In genomic region chr14:50676814-50677516, GRCh38 we compare ENCODE assay signal across 12 cellular contexts. TPM values are rescaled to one million over a fixed set of nuclear protein-coding genes. Genes with fewer than 3 reads are reported as not detected.
DNase-seq lines count a peak whose midpoint lies in the region; ATAC-seq, FAIRE-seq and TF ChIP-seq lines count a peak whose summit lies in the region.
"Had no signal": no experiment of that assay in that cellular context is flagged by ENCODE, and none has a peak within 500 bp of the region (broad histone marks: within the 10 kb centered on the region; RNA-seq: fewer than 3 reads in every experiment).

No MANE protein-coding gene starts in this region.

- no peaks in the 10 kb centered on the region for H3K36me3 Mint-ChIP-seq in Calu3 (ENCODE audit: insufficient read depth, unreplicated experiment)

- H2AFZ ChIP-seq in PC-3 (ENCODE audit: low read length): peak overlapping the region; percentile 74
- no peak overlapping the region for H2AFZ ChIP-seq in mesenchymal stem cell (ENCODE audit: low read depth, low read length)

- H3K18ac ChIP-seq in mesenchymal stem cell (ENCODE audit: low read depth in 1 of 2, low read length in 2 of 2): peak overlapping the region in 1 of 2 experiments; percentile 37

- H3K27me3 ChIP-seq in PC-3 (ENCODE audit: low read length) (no peaks in the 10 kb centered on the region), mesenchymal stem cell (ENCODE audit: control insufficient read depth in 1 of 2, insufficient read depth in 1 of 2, low read length in 2 of 2) (no peaks in the 10 kb centered on the region)
- H3K27me3 ChIP-seq: cardiac muscle cell had no signal

- no peak overlapping the region for H3K4ac ChIP-seq in mesenchymal stem cell (ENCODE audit: low read depth in 1 of 2, low read length in 2 of 2)

- peak overlapping the region; percentile 15 for H3K4me3 Mint-ChIP-seq in Calu3 (ENCODE audit: low read depth, unreplicated experiment)
- H3K4me3 Mint-ChIP-seq: activated CD4-positive, alpha-beta memory T cell treated with anti-CD3 and anti-CD28 coated beads, Interleukin-2, amount 10 ng/mL, durations not matched to agents 7 days and 5 days had no signal

- H3K4me3 ChIP-seq in PC-3 (ENCODE audit: low read length) (peak overlapping the region; percentile 54), mesenchymal stem cell (ENCODE audit: insufficient read depth in 1 of 2, low read depth in 1 of 2, low read length in 2 of 2) (no peak overlapping the region), kidney (ENCODE audit: low read length in 2 of 2) (no peak overlapping the region)
- H3K4me3 ChIP-seq: cardiac muscle cell, prostate gland had no signal

- H2AK5ac ChIP-seq in mesenchymal stem cell (ENCODE audit: low read length, severe bottlenecking): peak overlapping the region; percentile 94

- H2BK120ac ChIP-seq in mesenchymal stem cell (ENCODE audit: low read depth, low read length): peak overlapping the region; percentile 61

- H3K4me2 ChIP-seq in PC-3 (ENCODE audit: low read length): peak overlapping the region; percentile 77
- no peak overlapping the region for H3K4me2 ChIP-seq in mesenchymal stem cell (ENCODE audit: low read length, poor library complexity, severe bottlenecking)

- POLR2A ChIA-PET in PC-3 (lab: Charles Lee; ENCODE audit: unreplicated experiment): interaction anchor here (0.5 to 1.4 kb wide), 6 partner anchors 9 to 282 kb away, joined by 3 to 6 read pairs (median 4); partner anchors contain the start of gene SAV1

- no peak overlapping the region for H3K23ac ChIP-seq in mesenchymal stem cell (ENCODE audit: low read length in 2 of 2)

- WGBS in mesenchymal stem cell: 92% methylated on average over 7 of the region's 7 CpGs

- no peaks in the 10 kb centered on the region for H3F3A ChIP-seq in PC-3 (ENCODE audit: low read length, unreplicated experiment)

- CTCF ChIA-PET in Calu3 (lab: Charles Lee): interaction anchor here (0.7 to 1.7 kb wide), 2 partner anchors 11 kb away, joined by 3 to 4 read pairs; no protein-coding TSS in a partner anchor
- CTCF ChIA-PET in PC-3 (lab: Charles Lee): interaction anchor here (0.9 to 1.1 kb wide), 7 partner anchors 9 to 814 kb away, joined by 3 to 7 read pairs (median 5); partner anchors contain the start of gene SAV1

- peak overlapping the region; percentile 27 for H4K91ac ChIP-seq in mesenchymal stem cell (ENCODE audit: low read length)

- H3K9me3 Mint-ChIP-seq in Calu3 (ENCODE audit: low read depth, unreplicated experiment): peaks cover 4% of the 10 kb centered on the region
- H3K9me3 Mint-ChIP-seq: activated CD4-positive, alpha-beta memory T cell treated with anti-CD3 and anti-CD28 coated beads, Interleukin-2, amount 10 ng/mL, durations not matched to agents 7 days and 5 days had no signal

- H3K79me2 ChIP-seq in PC-3 (ENCODE audit: low read length): no peaks in the 10 kb centered on the region

- H2BK5ac ChIP-seq in mesenchymal stem cell (ENCODE audit: low read depth, low read length, poor library complexity, severe bottlenecking): peak overlapping the region; percentile 82

- peak overlapping the region; percentile 75 for H3K27ac Mint-ChIP-seq in Calu3 (ENCODE audit: unreplicated experiment)
- H3K27ac Mint-ChIP-seq: activated CD4-positive, alpha-beta memory T cell treated with anti-CD3 and anti-CD28 coated beads, Interleukin-2, amount 10 ng/mL, durations not matched to agents 7 days and 5 days had no signal

- peak overlapping the region in 1 of 2 experiments; percentile 21 for H2BK12ac ChIP-seq in mesenchymal stem cell (ENCODE audit: low read length in 2 of 2)

- BruUV-seq in Calu3 (replicated peaks; lab: Mats Ljungman, UMichigan): TSS peak; percentile 93
- TSS peak; percentile 93 for BruUV-seq in PC-3 (replicated peaks; lab: Mats Ljungman, UMichigan)

- H3K4me1 Mint-ChIP-seq in Calu3 (ENCODE audit: low read depth, unreplicated experiment): peaks cover 50% of the 10 kb centered on the region

- FAIRE-seq in kidney (lab: Jason Lieb, UNC): no peak

- H3K9me3 ChIP-seq in PC-3 (ENCODE audit: low read length) (no peaks in the 10 kb centered on the region), mesenchymal stem cell (ENCODE audit: control insufficient read depth, low read length) (no peaks in the 10 kb centered on the region), kidney (ENCODE audit: control insufficient read depth in 1 of 2, low read length in 2 of 2) (no peaks in the 10 kb centered on the region)
- H3K9me3 ChIP-seq: prostate gland had no signal

- H3K36me3 ChIP-seq in PC-3 (ENCODE audit: low read depth, low read length) (no peaks in the 10 kb centered on the region), mesenchymal stem cell (ENCODE audit: control insufficient read depth in 1 of 2, insufficient read depth in 2 of 2, low read depth in 1 of 2, low read length in 2 of 2) (no peaks in the 10 kb centered on the region), kidney (ENCODE audit: control insufficient read depth in 1 of 2, insufficient read depth in 2 of 2, low read length in 2 of 2) (no peaks in the 10 kb centered on the region)
- H3K36me3 ChIP-seq: cardiac muscle cell, prostate gland had no signal

- DNase-seq in Calu3 (no peak), PC-3 (no peak), mesenchymal stem cell (no peak), C1 segment of cervical spinal cord (lab: John Stamatoyannopoulos, UW) (no peak), SHP77 treated with DMSO at 0.1 percent for 48 hours (lab: John Stamatoyannopoulos, UW) (no peak), kidney (no peak), left colon (no peak)
- DNase-seq: activated CD4-positive, alpha-beta memory T cell treated with anti-CD3 and anti-CD28 coated beads, Interleukin-2, amount 10 ng/mL, durations not matched to agents 7 days and 5 days; DMS 273 treated with DMSO at 0.1 percent for 48 hours had no signal

- H3K79me1 ChIP-seq in mesenchymal stem cell (replicated peaks; ENCODE audit: low read length, poor library complexity, severe bottlenecking): no peaks in the 10 kb centered on the region

- H3K9ac ChIP-seq in PC-3 (ENCODE audit: low read length) (peak overlapping the region; percentile 32), mesenchymal stem cell (ENCODE audit: low read length) (peak overlapping the region; percentile 39), kidney (ENCODE audit: low read length in 2 of 2) (no peak overlapping the region)

- no peaks in the 10 kb centered on the region for H4K20me1 ChIP-seq in PC-3 (ENCODE audit: low read length)

- H3K4me1 ChIP-seq in PC-3 (ENCODE audit: insufficient read depth, low read length) (peaks cover 44% of the 10 kb centered on the region), mesenchymal stem cell (ENCODE audit: control insufficient read depth, insufficient read depth, low read depth, low read length) (peaks cover 5% of the 10 kb centered on the region), kidney (ENCODE audit: control insufficient read depth in 1 of 2, insufficient read depth in 1 of 2, low read depth in 1 of 2, low read length in 2 of 2) (no peaks in the 10 kb centered on the region)
- H3K4me1 ChIP-seq: prostate gland had no signal

- ATAC-seq in GM21619 (IDR thresholded peaks at IDR 0.05; ENCODE audit: unreplicated experiment): peak; percentile 40
- peak; percentile 27 for ATAC-seq in PC-3
- ATAC-seq in left colon: no peak

- H3K27ac ChIP-seq in PC-3 (ENCODE audit: low read length) (peak overlapping the region; percentile 80), mesenchymal stem cell (ENCODE audit: low read length, poor library complexity, severe bottlenecking) (peak overlapping the region; percentile 82), kidney (ENCODE audit: low read depth in 2 of 2, low read length in 2 of 2) (no peak overlapping the region)
- H3K27ac ChIP-seq: cardiac muscle cell had no signal

- H4K8ac ChIP-seq in mesenchymal stem cell (ENCODE audit: low read length): peak overlapping the region; percentile 77

- H2BK15ac ChIP-seq in mesenchymal stem cell (ENCODE audit: low read depth, poor library complexity, severe bottlenecking): no peak overlapping the region

- no peak overlapping the region for H3K14ac ChIP-seq in mesenchymal stem cell (ENCODE audit: low read length in 2 of 2)

- H3K9me2 ChIP-seq in PC-3 (replicated peaks; ENCODE audit: low read length): no peaks in the 10 kb centered on the region; the same call in 1 of the 2 replicates

- H3K27me3 Mint-ChIP-seq in Calu3 (ENCODE audit: unreplicated experiment): no peaks in the 10 kb centered on the region

- TF ChIP-seq CTCF in Calu3 (IDR thresholded peaks at IDR 0.05; ENCODE audit: unreplicated experiment) (no peak), PC-3 (conservative IDR thresholded peaks at IDR 0.05; ENCODE audit: low read depth, low read length) (no peak), kidney (IDR thresholded peaks at IDR 0.05; ENCODE audit: borderline replicate concordance, extremely low read depth, insufficient read depth) (no peak)

- intact Hi-C loops in Calu3 (cut with micrococcal nuclease; ENCODE audit: unreplicated experiment) (loop anchor here (1.0 kb wide), 1 partner anchor 8 kb away; no protein-coding TSS in a partner anchor), PC-3 (cut with micrococcal nuclease) (loop anchor here (1.0 to 5.0 kb wide), 4 partner anchors 35 to 185 kb away; no protein-coding TSS in a partner anchor), kidney (cut with DNase I) (no loop called here), left colon (cut with DNase I, micrococcal nuclease) (no loop called here)

RNA-seq across cellular contexts. Expression of gene SAV1, which starts 8.9 kb away (rescaled TPM):
- 45.7 and 62.2 TPM in 2 replicates for total RNA-seq in Calu3 (2022)
- total RNA-seq in PC-3 (2014; rRNA removed): 66.2 and 87.1 TPM in 2 replicates
- polyA plus RNA-seq in mesenchymal stem cell (2013, experiment 1 of 2): 22.8 TPM
- polyA plus RNA-seq in mesenchymal stem cell (2013, experiment 2 of 2): 23.0 TPM
- total RNA-seq in kidney: 36.9 TPM
- polyA plus RNA-seq in kidney (ENCODE audit: insufficient read depth, low read depth, low replicate concordance): 18.5 TPM
- total RNA-seq in left colon: 10 to 100 TPM; 16.3 to 17.1 TPM

Comparison
In these comparisons a context has a peak if more than half of its experiments do, and no peak if none do; other contexts are left out.
1. H3K27ac ChIP-seq: peak in PC-3 (single experiment) and mesenchymal stem cell (single experiment); none in kidney (0 of 2).
2. H3K9ac ChIP-seq: peak in PC-3 (single experiment) and mesenchymal stem cell (single experiment); none in kidney (0 of 2).
3. intact Hi-C loops: an anchor here in Calu3 (1.0 kb wide) and PC-3 (1.0 to 5.0 kb wide); none called in kidney and left colon.